Comparison of ENCODE assay signal across 16 cellular contexts in genomic region chr9:121509175-121509574, GRCh38. TPM values are rescaled to one million over a fixed set of nuclear protein-coding genes. Genes with fewer than 3 reads are reported as not detected.
"Had no signal": no experiment of that assay in that cellular context is flagged by ENCODE, and none has a peak within 500 bp of the region (broad histone marks: within the 10 kb centered on the region; RNA-seq: fewer than 3 reads in every experiment).

No MANE protein-coding gene starts in this region.

- H3K36me3 ChIP-seq: heart right ventricle, suprapubic skin, tibial nerve had no signal

- H3K4me3 ChIP-seq: dorsolateral prefrontal cortex, heart right ventricle, mucosa of descending colon, suprapubic skin, tibial nerve had no signal

- H3K4me3 Mint-ChIP-seq: naive thymus-derived CD8-positive, alpha-beta T cell; neural crest cell; stimulated activated effector memory CD8-positive, alpha-beta T cell treated with anti-CD3 and anti-CD28 coated beads, Interleukin-12 subunit alpha, Interleukin-12 subunit beta, amount 100 ng/mL, for 72 hours had no signal

- H3K9me3 Mint-ChIP-seq: naive thymus-derived CD8-positive, alpha-beta T cell; neural crest cell; stimulated activated effector memory CD8-positive, alpha-beta T cell treated with anti-CD3 and anti-CD28 coated beads, Interleukin-12 subunit alpha, Interleukin-12 subunit beta, amount 100 ng/mL, for 72 hours had no signal

- DNase-seq: cortex of kidney; dorsolateral prefrontal cortex; effector CD8-positive, alpha-beta T cell; heart right ventricle; hypothalamus; islet precursor cell; mammary epithelial cell; mucosa of descending colon; naive thymus-derived CD8-positive, alpha-beta T cell; small intestine; stimulated activated CD4-positive, alpha-beta T cell treated with anti-CD3 and anti-CD28 coated beads, Interleukin-12 subunit alpha, Interleukin-12 subunit beta, amount 100 ng/mL, for 4 hours; stimulated activated naive CD8-positive, alpha-beta T cell treated with anti-CD3 and anti-CD28 coated beads, Interleukin-15, Interleukin-2, amounts not matched to agents 100 U/mL and 50 U/mL, for 24 hours had no signal

- H3K27me3 ChIP-seq: dorsolateral prefrontal cortex, heart right ventricle, suprapubic skin, tibial nerve had no signal

- H3K9me3 ChIP-seq: mucosa of descending colon, suprapubic skin, tibial nerve had no signal

- H3K36me3 Mint-ChIP-seq: naive thymus-derived CD8-positive, alpha-beta T cell; stimulated activated effector memory CD8-positive, alpha-beta T cell treated with anti-CD3 and anti-CD28 coated beads, Interleukin-12 subunit alpha, Interleukin-12 subunit beta, amount 100 ng/mL, for 72 hours had no signal

- H3K4me1 ChIP-seq: suprapubic skin, tibial nerve had no signal

- H3K27ac Mint-ChIP-seq: naive thymus-derived CD8-positive, alpha-beta T cell; stimulated activated effector memory CD8-positive, alpha-beta T cell treated with anti-CD3 and anti-CD28 coated beads, Interleukin-12 subunit alpha, Interleukin-12 subunit beta, amount 100 ng/mL, for 72 hours had no signal

- H3K4me1 Mint-ChIP-seq: stimulated activated effector memory CD8-positive, alpha-beta T cell treated with anti-CD3 and anti-CD28 coated beads, Interleukin-12 subunit alpha, Interleukin-12 subunit beta, amount 100 ng/mL, for 72 hours had no signal

- H3K27ac ChIP-seq: dorsolateral prefrontal cortex, suprapubic skin, tibial nerve had no signal

RNA-seq across cellular contexts. Expression of gene GGTA1, which starts 9.5 kb away (rescaled TPM):
- total RNA-seq: mammary epithelial cell; naive thymus-derived CD8-positive, alpha-beta T cell; neural crest cell had no signal
